In genomic region chr4:1467581-1468458, GRCh38 we compare ENCODE assay signal across 16 cellular contexts.
DNase-seq lines count a peak whose midpoint lies in the region; ATAC-seq, FAIRE-seq and TF ChIP-seq lines count a peak whose summit lies in the region.
"Had no signal": no experiment of that assay in that cellular context is flagged by ENCODE, and none has a peak within 500 bp of the region (broad histone marks: within the 10 kb centered on the region; RNA-seq: fewer than 3 reads in every experiment).

No MANE protein-coding gene starts in this region.

- DNase-seq in Right ventricle myocardium inferior (ENCODE audit: missing footprints) = peak; percentile 2
- no peak for DNase-seq in heart right ventricle
- no peak for DNase-seq in K562 (ENCODE audit: extremely low read depth in 1 of 4, low spot score in 3 of 4)
- no peak for DNase-seq in neural progenitor cell (ENCODE audit: low spot score)
- no peak for DNase-seq in GM12892 (ENCODE audit: insufficient read length)
- no peak for DNase-seq in transverse colon
- DNase-seq in substantia nigra (lab: John Stamatoyannopoulos, UW) = no peak
- DNase-seq: 8988T, Calu3, DMS79 treated with DMSO at 0.1 percent for 48 hours, GF-D8, GOT3 had no signal

- peaks cover 5% of the 10 kb centered on the region for H3K4me1 Mint-ChIP-seq in neural progenitor cell
- H3K4me1 Mint-ChIP-seq: CD14-positive monocyte had no signal

- no peak for TF ChIP-seq EP300 in K562 (IDR thresholded peaks at IDR 0.05; ENCODE audit: low read length)
- no peak for TF ChIP-seq EP300 in transverse colon (IDR thresholded peaks at IDR 0.05; ENCODE audit: low read depth)

- H3K36me3 Mint-ChIP-seq in neural progenitor cell = peaks cover 2% of the 10 kb centered on the region
- H3K36me3 Mint-ChIP-seq: CD14-positive monocyte; CD8-positive, alpha-beta T cell had no signal

- no peak overlapping the region for H3K27ac ChIP-seq in heart right ventricle
- no peak overlapping the region for H3K27ac ChIP-seq in K562 (ENCODE audit: extremely low read depth, low read depth, low read length)
- no peak overlapping the region for H3K27ac ChIP-seq in neural progenitor cell
- no peak overlapping the region for H3K27ac ChIP-seq in transverse colon
- H3K27ac ChIP-seq in substantia nigra (ENCODE audit: low read depth, low read length, poor library complexity, severe bottlenecking) = no peak overlapping the region
- H3K27ac ChIP-seq: BLaER1 had no signal

- H3K9ac ChIP-seq in K562 (ENCODE audit: insufficient read depth in 1 of 2, low read depth in 2 of 2, low read length in 2 of 2) (no peak overlapping the region), neural progenitor cell (no peak overlapping the region)
- H3K9ac ChIP-seq: BLaER1 had no signal

- ATAC-seq in Right ventricle myocardium inferior (no peak), heart right ventricle (no peak), K562 (no peak)
- ATAC-seq: CD8-positive, alpha-beta T cell had no signal

- intact Hi-C loops in Right ventricle myocardium inferior (cut with DNase I) = no loop called here
- intact Hi-C loops in heart right ventricle (cut with DNase I) = no loop called here
- intact Hi-C loops in K562 (cut with micrococcal nuclease) = no loop called here
- intact Hi-C loops in transverse colon (cut with DNase I; ENCODE audit: low total_unique reads) = no loop called here

- peaks cover 12% of the 10 kb centered on the region for H3K9me3 Mint-ChIP-seq in neural progenitor cell

- no peak overlapping the region for H2AFZ ChIP-seq in K562 (ENCODE audit: low read depth, low read length)
- no peak overlapping the region for H2AFZ ChIP-seq in neural progenitor cell (replicated peaks)

- H3F3A ChIP-seq in neural progenitor cell (ENCODE audit: low read depth) = no peaks in the 10 kb centered on the region

- TF ChIP-seq POLR2A in K562 (conservative IDR thresholded peaks at IDR 0.05) (no peak), GM12892 (IDR thresholded peaks at IDR 0.05; ENCODE audit: low read depth, low read length) (no peak), transverse colon (IDR thresholded peaks at IDR 0.05) (no peak)

- H3K27ac Mint-ChIP-seq in neural progenitor cell = no peak overlapping the region
- H3K27ac Mint-ChIP-seq: CD14-positive monocyte; CD8-positive, alpha-beta T cell had no signal

- FAIRE-seq in K562 (lab: Jason Lieb, UNC) (no peak), GM12892 (lab: Jason Lieb, UNC) (no peak)

- CTCF ChIA-PET in K562 (lab: Yijun Ruan, JAX; ENCODE audit: low intra/inter-chr PET ratio) = no interaction called here

- TF ChIP-seq RAD21 in K562 (CRISPR knock-in tag; conservative IDR thresholded peaks at IDR 0.05 in 1 of 2, IDR thresholded peaks at IDR 0.05 in 1 of 2) = no peak

- H3K36me3 ChIP-seq in heart right ventricle = no peaks in the 10 kb centered on the region
- no peaks in the 10 kb centered on the region for H3K36me3 ChIP-seq in K562 (ENCODE audit: control insufficient read depth, insufficient read depth, low read length)
- H3K36me3 ChIP-seq in neural progenitor cell = no peaks in the 10 kb centered on the region
- H3K36me3 ChIP-seq in transverse colon = no peaks in the 10 kb centered on the region
- H3K36me3 ChIP-seq: BLaER1, HAP-1 had no signal

- H3K27me3 ChIP-seq in heart right ventricle = peaks cover 18 to 82% (median 66%) of the 10 kb centered on the region in 7 donors
- peaks cover 17 to 41% of the 10 kb centered on the region in 2 experiments for H3K27me3 ChIP-seq in K562 (ENCODE audit: control insufficient read depth in 2 of 2, insufficient read depth in 2 of 2, low read length in 2 of 2)
- H3K27me3 ChIP-seq in neural progenitor cell = no peaks in the 10 kb centered on the region
- peaks cover 50% of the 10 kb centered on the region for H3K27me3 ChIP-seq in transverse colon
- H3K27me3 ChIP-seq: BLaER1 had no signal

- 90 to 92% methylated on average over 6 of the region's 6 CpGs for WGBS in heart right ventricle, 2 donors
- 8% methylated on average over 6 of the region's 6 CpGs for WGBS in K562 (ENCODE audit: insufficient coverage, low coverage, missing lambda C conversion rate)
- WGBS in transverse colon (ENCODE audit: low coverage in 1 of 2), 2 donors = 88 to 95% methylated on average over 5 to 6 of the region's 6 CpGs

- H3K27me3 Mint-ChIP-seq in neural progenitor cell (ENCODE audit: insufficient read depth, low read depth) = peaks cover 20% of the 10 kb centered on the region

- POLR2A ChIA-PET in K562 (lab: Yijun Ruan, JAX) = no interaction called here

- H3K4me2 ChIP-seq in K562 (ENCODE audit: insufficient read depth, low read length) = no peak overlapping the region
- H3K4me2 ChIP-seq in neural progenitor cell = no peak overlapping the region
- H3K4me2 ChIP-seq: BLaER1 had no signal

- H3K4me3 Mint-ChIP-seq in neural progenitor cell = peak overlapping the region; percentile 21
- H3K4me3 Mint-ChIP-seq: CD14-positive monocyte; CD8-positive, alpha-beta T cell had no signal

- H3K79me2 ChIP-seq in K562 (ENCODE audit: control insufficient read depth, insufficient read depth, low read length) (no peaks in the 10 kb centered on the region), neural progenitor cell (ENCODE audit: low read depth) (no peaks in the 10 kb centered on the region)

- H4K20me1 ChIP-seq in K562 (replicated peaks; ENCODE audit: control insufficient read depth, insufficient read depth, low read length) (no peaks in the 10 kb centered on the region; the same call in 1 of the 2 replicates), neural progenitor cell (ENCODE audit: low read depth) (no peaks in the 10 kb centered on the region)
- H4K20me1 ChIP-seq: BLaER1 had no signal

- no peak for TF ChIP-seq CTCF in heart right ventricle (IDR thresholded peaks at IDR 0.05)
- no peak for TF ChIP-seq CTCF in K562 (IDR thresholded peaks at IDR 0.05 in 2 of 3, conservative IDR thresholded peaks at IDR 0.05 in 1 of 3; ENCODE audit: insufficient read depth in 2 of 3, low read depth in 1 of 3, low read length in 3 of 3)
- no peak for TF ChIP-seq CTCF in neural progenitor cell (IDR thresholded peaks at IDR 0.05)
- TF ChIP-seq CTCF in transverse colon (IDR thresholded peaks at IDR 0.05) = no peak

- no peaks in the 10 kb centered on the region for H3K9me1 ChIP-seq in K562 (ENCODE audit: control insufficient read depth, insufficient read depth, low read length)

- in situ Hi-C loops in K562 (cut with MboI) = no loop called here
- in situ Hi-C loops in transverse colon (cut with MboI; ENCODE audit: low pct_ligation_motif_present in 1 of 4, low pct_unique_long_range_greater_than_20kb in 1 of 4, low sequenced_read_pairs in 3 of 4) = no loop called here

- H3K4me1 ChIP-seq in heart right ventricle (peaks cover 0 to 11% (median 0%) of the 10 kb centered on the region in 9 donors), K562 (replicated peaks in 1 of 2; ENCODE audit: control insufficient read depth in 2 of 2, insufficient read depth in 2 of 2, low read length in 2 of 2) (peaks cover 0 to 40% of the 10 kb centered on the region in 2 experiments; a peak in 2 of 5 replicates), neural progenitor cell (no peaks in the 10 kb centered on the region), transverse colon (no peaks in the 10 kb centered on the region)
- H3K4me1 ChIP-seq: HAP-1 had no signal

- H3K9me3 ChIP-seq in heart right ventricle (no peaks in the 10 kb centered on the region), K562 (replicated peaks; ENCODE audit: control insufficient read depth, insufficient read depth, low read depth, low read length) (no peaks in the 10 kb centered on the region; the same call in 1 of the 2 replicates), neural progenitor cell (ENCODE audit: low read depth) (no peaks in the 10 kb centered on the region), transverse colon (no peaks in the 10 kb centered on the region)
- H3K9me3 ChIP-seq: BLaER1, HAP-1 had no signal

- H3K4me3 ChIP-seq in heart right ventricle (no peak overlapping the region), K562 (no peak overlapping the region), neural progenitor cell (no peak overlapping the region), transverse colon (no peak overlapping the region)
- H3K4me3 ChIP-seq: BLaER1, HAP-1 had no signal

- BruUV-seq in K562 (replicated peaks; lab: Mats Ljungman, UMichigan) = no TSS peak

TF ChIP-seq in K562, 482 proteins besides CTCF, POLR2A, EP300 and RAD21:
- TF ChIP-seq ATF1 (CRISPR knock-in tag; IDR thresholded peaks at IDR 0.05) (no peak), ATF1 (tag; IDR thresholded peaks at IDR 0.05) (peak; percentile 60), EHMT2 (IDR thresholded peaks at IDR 0.05) (peak; percentile 68), YBX1 (IDR thresholded peaks at IDR 0.05) (peak; percentile 22; the same call in 1 of the 2 replicates), HDAC1 (IDR thresholded peaks at IDR 0.05) (0 out of 4 replicates have a peak, but pooled peaks of 1 of the 2 experiments have one; percentile 42), MCM5 (IDR thresholded peaks at IDR 0.05; ENCODE audit: low read depth) (no peak), SIRT6 (IDR thresholded peaks at IDR 0.05; ENCODE audit: low read depth, low read length) (no peak), CTBP1 (IDR thresholded peaks at IDR 0.05; ENCODE audit: borderline replicate concordance) (peak; percentile 48), KDM1A (IDR thresholded peaks at IDR 0.05) (peak; percentile 4 to 34; a peak in 3 of 4 replicates)
- TF ChIP-seq, protein P1, sequence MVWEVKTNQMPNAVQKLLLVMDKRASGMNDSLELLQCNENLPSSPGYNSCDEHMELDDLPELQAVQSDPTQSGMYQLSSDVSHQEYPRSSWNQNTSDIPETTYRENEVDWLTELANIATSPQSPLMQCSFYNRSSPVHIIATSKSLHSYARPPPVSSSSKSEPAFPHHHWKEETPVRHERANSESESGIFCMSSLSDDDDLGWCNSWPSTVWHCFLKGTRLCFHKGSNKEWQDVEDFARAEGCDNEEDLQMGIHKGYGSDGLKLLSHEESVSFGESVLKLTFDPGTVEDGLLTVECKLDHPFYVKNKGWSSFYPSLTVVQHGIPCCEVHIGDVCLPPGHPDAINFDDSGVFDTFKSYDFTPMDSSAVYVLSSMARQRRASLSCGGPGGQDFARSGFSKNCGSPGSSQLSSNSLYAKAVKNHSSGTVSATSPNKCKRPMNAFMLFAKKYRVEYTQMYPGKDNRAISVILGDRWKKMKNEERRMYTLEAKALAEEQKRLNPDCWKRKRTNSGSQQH (CRISPR knock-in tag; IDR thresholded peaks at IDR 0.05) = 0 out of 2 replicates have a peak, but pooled peaks have one; percentile 7
TF ChIP-seq in K562: peak in this region for 7.
